1 cellular context compared by ENCODE assay signal in genomic region chr7:4226166-4226857, GRCh38.
TF ChIP-seq lines count a peak whose summit lies in the region.

No MANE protein-coding gene starts in this region.

TF ChIP-seq in H1, 55 proteins besides CTCF, POLR2A, EP300 and RAD21 (continued from another document):
- TF ChIP-seq CHD7 (IDR thresholded peaks at IDR 0.05; ENCODE audit: insufficient replicate concordance, low read length): no peak
- no peak for TF ChIP-seq NANOG (IDR thresholded peaks at IDR 0.05; ENCODE audit: insufficient read depth, low read depth, low read length, poor library complexity, severe bottlenecking)
- no peak for TF ChIP-seq PHF8 (conservative IDR thresholded peaks at IDR 0.05; ENCODE audit: low read depth, low read length)
- 0 out of 2 replicates have a peak, but pooled peaks have one; percentile 1 for TF ChIP-seq TEAD4 (IDR thresholded peaks at IDR 0.05; ENCODE audit: low read depth, low read length)
- TF ChIP-seq POLR2AphosphoS5 (IDR thresholded peaks at IDR 0.05; ENCODE audit: low read depth, low read length): no peak
- TF ChIP-seq JUN (IDR thresholded peaks at IDR 0.05; ENCODE audit: low read depth, low read length): no peak
- TF ChIP-seq YY1 (IDR thresholded peaks at IDR 0.05; ENCODE audit: low read depth, low read length): no peak
